In the genomic region with DNA sequence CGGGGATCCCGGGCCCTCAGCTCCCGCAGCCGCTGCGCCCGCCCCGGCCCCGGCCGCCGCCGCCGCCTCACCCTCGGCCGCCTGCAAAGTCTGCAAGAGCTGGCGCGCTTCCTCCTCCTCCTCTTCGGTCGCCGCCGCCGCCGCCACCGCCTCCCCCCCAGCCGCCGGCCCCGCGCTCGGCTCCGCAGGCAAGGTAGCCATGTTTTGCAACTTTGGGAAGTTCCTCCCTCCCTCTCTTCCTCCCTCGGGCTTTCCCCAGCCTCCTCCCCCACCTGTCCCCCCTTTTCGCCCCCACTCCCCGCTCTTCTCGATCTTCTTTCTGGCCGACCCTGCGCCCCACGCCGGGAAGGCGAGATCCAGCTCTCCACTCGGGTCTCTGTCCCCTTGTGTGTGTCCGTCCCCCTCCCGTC, we compare ENCODE assay signal across 8 cellular contexts. TPM values are rescaled to one million over a fixed set of nuclear protein-coding genes. Genes with fewer than 3 reads are reported as not detected.
A peak's percentile ranks its signal among the peaks of the same experiment; 100 is the strongest.
DNase-seq lines count a peak whose midpoint lies in the region; ATAC-seq and TF ChIP-seq lines count a peak whose summit lies in the region.

No MANE protein-coding gene starts in this region.

- peak overlapping the region; percentile 92 to 96 for H3K4me3 Mint-ChIP-seq in activated T-cell treated with anti-CD3 and anti-CD28 coated beads, Interleukin-2, amount 50 U/mL, for 72 hours

- DNase-seq in COLO668 (lab: John Stamatoyannopoulos, UW; ENCODE audit: unreplicated experiment) (peak; percentile 61), Karpas-422 (peak; percentile 82), fibroblast of the aortic adventitia (ENCODE audit: low read depth) (no peak), posterior vena cava (ENCODE audit: low spot score) (peak; percentile 88)
- DNase-seq in activated T-cell treated with anti-CD3 and anti-CD28 coated beads, Interleukin-2, amount 50 U/mL, for 72 hours, result peak; percentile 63

- H3K9me2 ChIP-seq in Karpas-422 (replicated peaks; ENCODE audit: insufficient read depth, low read length), result no peaks in the 10 kb centered on the region

- H3K9me3 Mint-ChIP-seq in activated T-cell treated with anti-CD3 and anti-CD28 coated beads, Interleukin-2, amount 50 U/mL, for 72 hours, result no peaks in the 10 kb centered on the region

- H3K4me1 Mint-ChIP-seq in activated T-cell treated with anti-CD3 and anti-CD28 coated beads, Interleukin-2, amount 50 U/mL, for 72 hours (ENCODE audit: low read depth), result peaks cover 5% of the 10 kb centered on the region

- no peaks in the 10 kb centered on the region for H3K9me3 ChIP-seq in Karpas-422 (ENCODE audit: low read length)

- H3K9ac ChIP-seq in Karpas-422 (ENCODE audit: low read length), result peak overlapping the region; percentile 95

- H3K27me3 ChIP-seq in Karpas-422 (ENCODE audit: low read length), result no peaks in the 10 kb centered on the region

- intact Hi-C loops in posterior vena cava (cut with DNase I), result no loop called here

- 0 out of 2 replicates have a peak, but pooled peaks cover 4% of the 10 kb centered on the region for H4K20me1 ChIP-seq in Karpas-422 (ENCODE audit: insufficient read depth, low read depth, low read length)

- H3K79me2 ChIP-seq in Karpas-422 (ENCODE audit: low read length), result no peaks in the 10 kb centered on the region

- peak overlapping the region; percentile 32; the same call in 1 of the 2 replicates for H2AFZ ChIP-seq in Karpas-422 (ENCODE audit: low read length)

- peaks cover 24% of the 10 kb centered on the region for H3K4me1 ChIP-seq in Karpas-422 (ENCODE audit: low read length)

- peak overlapping the region; percentile 95 for H3K4me3 ChIP-seq in Karpas-422 (ENCODE audit: low read length)
- H3K4me3 ChIP-seq in fibroblast of the aortic adventitia (ENCODE audit: low read depth, low read length), result peak overlapping the region; percentile 82

- ATAC-seq in activated T-cell treated with anti-CD3 and anti-CD28 coated beads, Interleukin-2, amount 50 U/mL, for 72 hours (replicated peaks in 1 of 2), result no peak
- ATAC-seq in HG03571 (IDR thresholded peaks at IDR 0.05; ENCODE audit: unreplicated experiment) (no peak), HG02852 (IDR thresholded peaks at IDR 0.05; ENCODE audit: unreplicated experiment) (no peak), GM18517 (IDR thresholded peaks at IDR 0.05; ENCODE audit: unreplicated experiment) (no peak)

- H3K36me3 ChIP-seq in Karpas-422 (ENCODE audit: insufficient read depth, low read length), result no peaks in the 10 kb centered on the region

- H3K27me3 Mint-ChIP-seq in activated T-cell treated with anti-CD3 and anti-CD28 coated beads, Interleukin-2, amount 50 U/mL, for 72 hours (ENCODE audit: low read depth), result peaks cover 4% of the 10 kb centered on the region

- H3K4me2 ChIP-seq in Karpas-422 (ENCODE audit: low read depth, low read length, poor library complexity, severe bottlenecking), result peak overlapping the region; percentile 100

- TF ChIP-seq CTCF in fibroblast of the aortic adventitia (IDR thresholded peaks at IDR 0.05; ENCODE audit: insufficient read depth, low read length), result no peak

- H3K27ac ChIP-seq in Karpas-422 (ENCODE audit: low read length), result peak overlapping the region; percentile 72

- no peaks in the 10 kb centered on the region for H3K36me3 Mint-ChIP-seq in activated T-cell treated with anti-CD3 and anti-CD28 coated beads, Interleukin-2, amount 50 U/mL, for 72 hours (ENCODE audit: insufficient read depth in 2 of 2)

- no peak overlapping the region for H3K27ac Mint-ChIP-seq in activated T-cell treated with anti-CD3 and anti-CD28 coated beads, Interleukin-2, amount 50 U/mL, for 72 hours

RNA-seq across cellular contexts. Expression of a gene that starts 0.4 kb away (rescaled TPM):
- 2.6 and 4.0 TPM in 2 replicates for total RNA-seq in Karpas-422 (2014; rRNA removed; shearing (Covaris generic); ENCODE audit: low replicate concordance)
- 1 to 10 TPM; 3.7 to 5.2 TPM for total RNA-seq in activated T-cell treated with anti-CD3 and anti-CD28 coated beads, Interleukin-2, amount 50 U/mL, for 72 hours
- 9.5 and 16.4 TPM in 2 replicates for total RNA-seq in fibroblast of the aortic adventitia (ENCODE audit: low replicate concordance)
- 10 to 100 TPM; 14.9 to 22.4 TPM for total RNA-seq in posterior vena cava

RNA-seq across cellular contexts. Expression of a gene that starts 13.6 kb away (rescaled TPM):
- total RNA-seq in Karpas-422 (2014; rRNA removed; shearing (Covaris generic); ENCODE audit: low replicate concordance), result 11.5 and 33.7 TPM in 2 replicates
- total RNA-seq in activated T-cell treated with anti-CD3 and anti-CD28 coated beads, Interleukin-2, amount 50 U/mL, for 72 hours, result 10 to 100 TPM; 31.7 to 42.4 TPM
- total RNA-seq in fibroblast of the aortic adventitia (ENCODE audit: low replicate concordance), result 46.5 and 85.2 TPM in 2 replicates
- total RNA-seq in posterior vena cava, result 100 to 1,000 TPM; 218 to 281 TPM

RNA-seq across cellular contexts. Expression of a gene that starts 24.0 kb away (rescaled TPM):
- total RNA-seq in Karpas-422 (2014; rRNA removed; shearing (Covaris generic); ENCODE audit: low replicate concordance), result 37.8 and 61.3 TPM in 2 replicates
- total RNA-seq in activated T-cell treated with anti-CD3 and anti-CD28 coated beads, Interleukin-2, amount 50 U/mL, for 72 hours, result 10 to 100 TPM; 36.7 to 54.1 TPM
- 28.6 and 41.4 TPM in 2 replicates for total RNA-seq in fibroblast of the aortic adventitia (ENCODE audit: low replicate concordance)
- total RNA-seq in posterior vena cava, result 10 to 100 TPM; 50.9 to 61.1 TPM

RNA-seq across cellular contexts. Expression of a gene that starts 35.4 kb away (rescaled TPM):
- total RNA-seq in Karpas-422 (2014; rRNA removed; shearing (Covaris generic); ENCODE audit: low replicate concordance), result not detected in 2 replicates
- under 1 TPM; 0.09 to 0.19 TPM for total RNA-seq in activated T-cell treated with anti-CD3 and anti-CD28 coated beads, Interleukin-2, amount 50 U/mL, for 72 hours
- total RNA-seq in fibroblast of the aortic adventitia (ENCODE audit: low replicate concordance) (not detected in 2 replicates), posterior vena cava (not detected)

RNA-seq across cellular contexts. Expression of a gene that starts 38.0 kb away (rescaled TPM):
- total RNA-seq in Karpas-422 (2014; rRNA removed; shearing (Covaris generic); ENCODE audit: low replicate concordance), result 16.8 and 25.6 TPM in 2 replicates
- 10 to 100 TPM; 38.4 to 46.5 TPM for total RNA-seq in activated T-cell treated with anti-CD3 and anti-CD28 coated beads, Interleukin-2, amount 50 U/mL, for 72 hours
- 6.6 and 6.8 TPM in 2 replicates for total RNA-seq in fibroblast of the aortic adventitia (ENCODE audit: low replicate concordance)
- 10 to 100 TPM; 11.2 to 12.3 TPM for total RNA-seq in posterior vena cava
